8 cellular contexts compared by ENCODE assay signal in the genomic region with DNA sequence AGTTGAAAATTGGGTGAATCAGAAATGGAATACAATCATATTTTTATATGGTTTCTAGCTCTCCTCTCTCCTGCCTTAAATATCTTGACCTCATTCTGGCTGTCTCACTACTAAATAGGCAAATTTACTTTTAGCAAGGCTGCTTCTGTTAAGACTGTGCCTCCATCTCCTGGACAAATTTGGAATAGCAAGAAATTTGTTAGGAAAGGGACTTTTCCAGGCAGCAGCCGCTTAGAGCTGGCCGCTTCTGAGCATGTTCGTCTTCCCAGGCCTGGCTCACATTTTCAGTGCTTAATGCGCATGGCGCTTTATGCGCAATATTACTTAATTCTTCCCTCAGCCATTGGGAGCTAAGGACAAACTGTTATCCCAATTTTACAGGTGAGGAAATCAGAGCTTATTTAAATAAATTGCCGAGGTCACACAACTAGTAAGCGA. TPM values are rescaled to one million over a fixed set of nuclear protein-coding genes. Genes with fewer than 3 reads are reported as not detected.
DNase-seq lines count a peak whose midpoint lies in the region; ATAC-seq, FAIRE-seq and TF ChIP-seq lines count a peak whose summit lies in the region.

No MANE protein-coding gene starts in this region.

- H3K23ac ChIP-seq in mesenchymal stem cell (ENCODE audit: low read length in 2 of 2), result no peak overlapping the region

- peak overlapping the region; percentile 47 to 53 for H3K4me3 Mint-ChIP-seq in CD14-positive monocyte
- H3K4me3 Mint-ChIP-seq in WTC11, result peak overlapping the region; percentile 55

- no peak overlapping the region for H3K27ac ChIP-seq in endothelial cell of umbilical vein (ENCODE audit: insufficient read depth, low read depth, low read length)
- H3K27ac ChIP-seq in mesenchymal stem cell (ENCODE audit: low read length, poor library complexity, severe bottlenecking), result no peak overlapping the region
- H3K27ac ChIP-seq in thoracic aorta, result peak overlapping the region; percentile 59 to 80

- no peak for TF ChIP-seq POLR2A in endothelial cell of umbilical vein (IDR thresholded peaks at IDR 0.05; ENCODE audit: low read depth, low read length)

- dilution Hi-C loops in endothelial cell of umbilical vein (cut with MboI; ENCODE audit: extremely low pct_ligation_motif_present, low sequenced_read_pairs), result no loop called here

- peaks cover 0 to 2% (median 2%) of the 10 kb centered on the region in 3 donors for H3K27me3 Mint-ChIP-seq in CD14-positive monocyte (ENCODE audit: low read depth in 3 of 3)
- H3K27me3 Mint-ChIP-seq in WTC11 (ENCODE audit: low read depth), result no peaks in the 10 kb centered on the region

- peak; percentile 95 for FAIRE-seq in endothelial cell of umbilical vein (lab: Jason Lieb, UNC)

- H3K27me3 ChIP-seq in endothelial cell of umbilical vein (ENCODE audit: control insufficient read depth in 2 of 2, insufficient read depth in 2 of 2, low read length in 2 of 2) (peaks cover 0 to 3% of the 10 kb centered on the region in 2 experiments), mesenchymal stem cell (ENCODE audit: control insufficient read depth in 1 of 2, insufficient read depth in 1 of 2, low read length in 2 of 2) (peaks cover 0 to 4% of the 10 kb centered on the region in 2 experiments), thoracic aorta (replicated peaks; ENCODE audit: insufficient read depth) (no peaks in the 10 kb centered on the region)

- WGBS in mesenchymal stem cell, result 28% methylated on average over 8 of the region's 8 CpGs

- no peak overlapping the region for H4K8ac ChIP-seq in mesenchymal stem cell (ENCODE audit: low read length)

- peaks cover 24% of the 10 kb centered on the region for H3K79me2 ChIP-seq in endothelial cell of umbilical vein (ENCODE audit: control insufficient read depth, insufficient read depth, low read length)

- ATAC-seq in WTC11, result no peak; the same call in 1 of the 2 replicates
- ATAC-seq in thoracic aorta (ENCODE audit: insufficient number of reproducible peaks, low FRiP score, low read depth), result peak; percentile 68
- ATAC-seq in GM19035 (IDR thresholded peaks at IDR 0.05; ENCODE audit: unreplicated experiment), result no peak

- no peak overlapping the region for H3K14ac ChIP-seq in mesenchymal stem cell (ENCODE audit: low read length in 2 of 2)

- H3K9me3 Mint-ChIP-seq in CD14-positive monocyte, result peaks cover 0 to 3% (median 0%) of the 10 kb centered on the region in 7 donors
- H3K9me3 Mint-ChIP-seq in WTC11, result peaks cover 4% of the 10 kb centered on the region; the same call in 1 of the 2 replicates

- no peak overlapping the region for H2BK12ac ChIP-seq in mesenchymal stem cell (ENCODE audit: low read length in 2 of 2)

- BruUV-seq in endothelial cell of umbilical vein (replicated peaks; lab: Mats Ljungman, UMichigan), result no TSS peak

- no peaks in the 10 kb centered on the region for H4K20me1 ChIP-seq in endothelial cell of umbilical vein (replicated peaks; ENCODE audit: control insufficient read depth, extremely low read depth, insufficient read depth, low read length)

- TF ChIP-seq CTCF in CD14-positive monocyte (IDR thresholded peaks at IDR 0.05) (peak; percentile 88), WTC11 (IDR thresholded peaks at IDR 0.05) (peak; percentile 54; the same call in 1 of the 2 replicates), endothelial cell of umbilical vein (IDR thresholded peaks at IDR 0.05; ENCODE audit: extremely low read depth in 1 of 2, insufficient read depth in 1 of 2, low read depth in 1 of 2, low read length in 2 of 2) (peak; percentile 56 to 70), thoracic aorta (IDR thresholded peaks at IDR 0.05) (peak; percentile 87)

- DNase-seq in CD14-positive monocyte (ENCODE audit: low spot score) (no peak), H4 (ENCODE audit: low spot score) (peak; percentile 59), NCI-H345 treated with DMSO at 0.1 percent for 48 hours (lab: John Stamatoyannopoulos, UW; ENCODE audit: unreplicated experiment) (peak; percentile 23), WTC11 (ENCODE audit: low spot score) (peak; percentile 31), endothelial cell of umbilical vein (ENCODE audit: low read depth, low spot score) (peak; percentile 92), mesenchymal stem cell (peak; percentile 89), thoracic aorta (ENCODE audit: low spot score) (no peak)

- no peak overlapping the region for H3K4ac ChIP-seq in mesenchymal stem cell (ENCODE audit: low read depth in 1 of 2, low read length in 2 of 2)

- no peak overlapping the region for H2BK15ac ChIP-seq in mesenchymal stem cell (ENCODE audit: low read depth, poor library complexity, severe bottlenecking)

- no peak overlapping the region for H4K91ac ChIP-seq in mesenchymal stem cell (ENCODE audit: low read length)

- H2BK120ac ChIP-seq in mesenchymal stem cell (ENCODE audit: low read depth, low read length), result no peak overlapping the region

- H3K36me3 Mint-ChIP-seq in CD14-positive monocyte (peaks cover 12 to 16% of the 10 kb centered on the region in 2 donors), WTC11 (peaks cover 17% of the 10 kb centered on the region)

- POLR2A ChIA-PET in WTC11 (lab: Charles Lee) (interaction anchor here (0.9 kb wide), 1 partner anchor 128 kb away, joined by 3 read pairs; no protein-coding TSS in a partner anchor), endothelial cell of umbilical vein (lab: Charles Lee) (interaction anchor here (1.1 to 1.5 kb wide), 2 partner anchors 245 to 334 kb away, joined by 3 to 5 read pairs; no protein-coding TSS in a partner anchor)

- H3K9me3 ChIP-seq in endothelial cell of umbilical vein (replicated peaks; ENCODE audit: control insufficient read depth, insufficient read depth, low read length) (no peaks in the 10 kb centered on the region), mesenchymal stem cell (ENCODE audit: control insufficient read depth, low read length) (no peaks in the 10 kb centered on the region), thoracic aorta (no peaks in the 10 kb centered on the region)

- no peak overlapping the region for H2BK5ac ChIP-seq in mesenchymal stem cell (ENCODE audit: low read depth, low read length, poor library complexity, severe bottlenecking)

- H3K9ac ChIP-seq in endothelial cell of umbilical vein (replicated peaks; ENCODE audit: extremely low read depth, insufficient read depth, low read length) (no peak overlapping the region), mesenchymal stem cell (ENCODE audit: low read length) (peak overlapping the region; percentile 99)

- H3K4me3 ChIP-seq in endothelial cell of umbilical vein (replicated peaks in 1 of 3; ENCODE audit: insufficient read depth in 1 of 3, low read depth in 1 of 3, low read length in 3 of 3), result no peak overlapping the region
- peak overlapping the region in 1 of 2 experiments; percentile 92 for H3K4me3 ChIP-seq in mesenchymal stem cell (ENCODE audit: insufficient read depth in 1 of 2, low read depth in 1 of 2, low read length in 2 of 2)
- H3K4me3 ChIP-seq in thoracic aorta, result no peak overlapping the region

- H3K18ac ChIP-seq in mesenchymal stem cell (ENCODE audit: low read depth in 1 of 2, low read length in 2 of 2), result no peak overlapping the region

- no peak overlapping the region for H3K4me2 ChIP-seq in endothelial cell of umbilical vein (ENCODE audit: insufficient read depth, low read length)
- no peak overlapping the region for H3K4me2 ChIP-seq in mesenchymal stem cell (ENCODE audit: low read length, poor library complexity, severe bottlenecking)

- intact Hi-C loops in CD14-positive monocyte (cut with micrococcal nuclease), result loop anchor here (1.0 to 10.0 kb wide), 6 partner anchors 245 to 999 kb away; a partner anchor contains a TSS
- intact Hi-C loops in endothelial cell of umbilical vein (cut with micrococcal nuclease), result loop anchor here (1.0 to 10.0 kb wide), 8 partner anchors 51 to 517 kb away; a partner anchor contains a TSS

- H3K27ac Mint-ChIP-seq in CD14-positive monocyte (peak overlapping the region in 5 of 7 donors; percentile 33 to 73 (median 54)), WTC11 (peak overlapping the region; percentile 71; the same call in 1 of the 2 replicates)

- no peak overlapping the region for H2AK5ac ChIP-seq in mesenchymal stem cell (ENCODE audit: low read length, severe bottlenecking)

- H3K4me1 Mint-ChIP-seq in CD14-positive monocyte, result peaks cover 24% of the 10 kb centered on the region
- peaks cover 16% of the 10 kb centered on the region for H3K4me1 Mint-ChIP-seq in WTC11

- H3K79me1 ChIP-seq in mesenchymal stem cell (replicated peaks; ENCODE audit: low read length, poor library complexity, severe bottlenecking), result peaks cover 10% of the 10 kb centered on the region

- H2AFZ ChIP-seq in endothelial cell of umbilical vein (ENCODE audit: low read depth, low read length), result peak overlapping the region; percentile 50
- H2AFZ ChIP-seq in mesenchymal stem cell (ENCODE audit: low read depth, low read length), result no peak overlapping the region

- CTCF ChIA-PET in WTC11 (lab: Charles Lee), result interaction anchor here (0.5 to 5.0 kb wide), 81 partner anchors 8 to 925 kb away, joined by 3 to 107 read pairs (median 5); a partner anchor contains a TSS
- CTCF ChIA-PET in endothelial cell of umbilical vein (lab: Charles Lee), result interaction anchor here (0.6 to 8.5 kb wide), 89 partner anchors 8 to 1002 kb away, joined by 3 to 385 read pairs (median 5); a partner anchor contains a TSS

- H3K4me1 ChIP-seq in endothelial cell of umbilical vein (ENCODE audit: control insufficient read depth, extremely low read depth, insufficient read depth, low read length) (peaks cover 21% of the 10 kb centered on the region), mesenchymal stem cell (ENCODE audit: control insufficient read depth, insufficient read depth, low read depth, low read length) (peaks cover 8% of the 10 kb centered on the region), thoracic aorta (ENCODE audit: control insufficient read depth in 1 of 2, low read depth in 2 of 2) (peaks cover 23 to 36% of the 10 kb centered on the region in 2 donors)

- H3K36me3 ChIP-seq in endothelial cell of umbilical vein (ENCODE audit: control insufficient read depth in 2 of 2, extremely low read depth in 1 of 2, insufficient read depth in 2 of 2, low read length in 2 of 2) (peaks cover 0 to 4% of the 10 kb centered on the region in 2 experiments), mesenchymal stem cell (ENCODE audit: control insufficient read depth in 1 of 2, insufficient read depth in 2 of 2, low read depth in 1 of 2, low read length in 2 of 2) (peaks cover 3 to 18% of the 10 kb centered on the region in 2 experiments), thoracic aorta (peaks cover 4% of the 10 kb centered on the region)

- H3K9me1 ChIP-seq in endothelial cell of umbilical vein (replicated peaks; ENCODE audit: control insufficient read depth, extremely low read depth, insufficient read depth, low read length), result no peaks in the 10 kb centered on the region

RNA-seq across cellular contexts. Expression of a gene that starts 1.7 kb away (rescaled TPM):
- polyA plus RNA-seq in CD14-positive monocyte, result 1 to 10 TPM; 3.4 to 3.7 TPM
- 8.5 and 8.6 TPM in 2 replicates for total RNA-seq in H4 (2014; rRNA removed; shearing (Covaris generic))
- total RNA-seq in WTC11 (2021), result 43.0 to 52.3 TPM (median 44.8 TPM) in 3 replicates
- 40.9 and 44.4 TPM in 2 replicates for total RNA-seq in endothelial cell of umbilical vein
- polyA plus RNA-seq in endothelial cell of umbilical vein, result 25.6 and 28.7 TPM in 2 replicates
- polyA plus RNA-seq in endothelial cell of umbilical vein (2011; cell fraction: cytosol; rRNA removed), result 21.8 and 23.5 TPM in 2 replicates
- polyA plus RNA-seq in endothelial cell of umbilical vein (2011; cell fraction: nucleus; rRNA removed), result 21.1 and 21.6 TPM in 2 replicates
- 20.1 and 20.5 TPM in 2 replicates for polyA plus RNA-seq in endothelial cell of umbilical vein (2012)
- 37.5 and 45.4 TPM in 2 replicates for polyA minus RNA-seq in endothelial cell of umbilical vein
- 8.5 TPM for polyA minus RNA-seq in endothelial cell of umbilical vein (2011; cell fraction: cytosol; rRNA and poly(A)+ RNA removed)
- polyA minus RNA-seq in endothelial cell of umbilical vein (2011; cell fraction: nucleus; rRNA and poly(A)+ RNA removed), result 13.7 TPM in 2 replicates
- 19.3 TPM for polyA plus RNA-seq in mesenchymal stem cell (2013, experiment 1 of 2)
- 19.2 TPM for polyA plus RNA-seq in mesenchymal stem cell (2013, experiment 2 of 2)
- total RNA-seq in thoracic aorta, result 10 to 100 TPM; 39.1 to 46.0 TPM

RNA-seq across cellular contexts. Expression of a gene that starts 34.5 kb away (rescaled TPM):
- under 1 TPM; 0.18 to 0.27 TPM for polyA plus RNA-seq in CD14-positive monocyte
- 0.06 TPM in 1 of 2 replicates, not detected in the other for total RNA-seq in H4 (2014; rRNA removed; shearing (Covaris generic))
- total RNA-seq in WTC11 (2021), result 0.50 to 1.3 TPM (median 0.72 TPM) in 3 replicates
- 4.0 and 6.9 TPM in 2 replicates for total RNA-seq in endothelial cell of umbilical vein
- 8.9 and 10.7 TPM in 2 replicates for polyA plus RNA-seq in endothelial cell of umbilical vein
- 4.8 and 5.3 TPM in 2 replicates for polyA plus RNA-seq in endothelial cell of umbilical vein (2011; cell fraction: cytosol; rRNA removed)
- 6.3 and 6.6 TPM in 2 replicates for polyA plus RNA-seq in endothelial cell of umbilical vein (2011; cell fraction: nucleus; rRNA removed)
- 5.9 and 8.2 TPM in 2 replicates for polyA plus RNA-seq in endothelial cell of umbilical vein (2012)
- 5.2 and 5.9 TPM in 2 replicates for polyA minus RNA-seq in endothelial cell of umbilical vein
- polyA minus RNA-seq in endothelial cell of umbilical vein (2011; cell fraction: cytosol; rRNA and poly(A)+ RNA removed), result 0.72 TPM
- 2.9 and 3.3 TPM in 2 replicates for polyA minus RNA-seq in endothelial cell of umbilical vein (2011; cell fraction: nucleus; rRNA and poly(A)+ RNA removed)
- polyA plus RNA-seq in mesenchymal stem cell (2013, experiment 1 of 2), result 0.65 TPM
- polyA plus RNA-seq in mesenchymal stem cell (2013, experiment 2 of 2), result 0.51 TPM
- 1 to 10 TPM in 1 of 2 donors, under 1 TPM in 1; 0.41 to 2.2 TPM for total RNA-seq in thoracic aorta

RNA-seq across cellular contexts. Expression of a gene that starts 51.7 kb away (rescaled TPM):
- polyA plus RNA-seq in CD14-positive monocyte (under 1 TPM in 1 of 2 donors, not detected in 1; 0.23 TPM), endothelial cell of umbilical vein (11.7 and 14.5 TPM in 2 replicates)
- total RNA-seq in H4 (2014; rRNA removed; shearing (Covaris generic)), result 7.0 and 17.3 TPM in 2 replicates
- total RNA-seq in WTC11 (2021) (35.6 to 41.2 TPM (median 38.8 TPM) in 3 replicates), endothelial cell of umbilical vein (63.4 and 63.7 TPM in 2 replicates), thoracic aorta (10 to 100 TPM; 45.2 to 78.0 TPM)
- polyA plus RNA-seq in endothelial cell of umbilical vein (2011; cell fraction: cytosol; rRNA removed), result 12.0 and 13.6 TPM in 2 replicates
- polyA plus RNA-seq in endothelial cell of umbilical vein (2011; cell fraction: nucleus; rRNA removed), result 129 and 133 TPM in 2 replicates
- 29.6 and 31.0 TPM in 2 replicates for polyA plus RNA-seq in endothelial cell of umbilical vein (2012)
- 35.7 and 65.4 TPM in 2 replicates for polyA minus RNA-seq in endothelial cell of umbilical vein
- 10.4 TPM for polyA minus RNA-seq in endothelial cell of umbilical vein (2011; cell fraction: cytosol; rRNA and poly(A)+ RNA removed)
- polyA minus RNA-seq in endothelial cell of umbilical vein (2011; cell fraction: nucleus; rRNA and poly(A)+ RNA removed), result 69.6 and 76.0 TPM in 2 replicates
- 8.3 TPM for polyA plus RNA-seq in mesenchymal stem cell (2013, experiment 1 of 2)
- 6.7 TPM for polyA plus RNA-seq in mesenchymal stem cell (2013, experiment 2 of 2)

Comparison
In these comparisons a context has a peak if more than half of its experiments do, and no peak if none do; other contexts are left out.
1. DNase-seq: peak in H4 (single experiment), NCI-H345 treated with DMSO at 0.1 percent for 48 hours (single experiment), WTC11 (single experiment), endothelial cell of umbilical vein (single experiment) and mesenchymal stem cell (single experiment); none in CD14-positive monocyte (single experiment) and thoracic aorta (single experiment).
2. H3K27ac ChIP-seq: peak in thoracic aorta (2 of 2); none in endothelial cell of umbilical vein (single experiment) and mesenchymal stem cell (single experiment).
3. Peak in every context shown above with its lines, with median percentiles within 50 percentile points of each other: CTCF ChIP-seq.